Comparison of ENCODE assay signal across 7 cellular contexts in genomic region chr15:88622605-88622975, GRCh38. TPM values are rescaled to one million over a fixed set of nuclear protein-coding genes. Genes with fewer than 3 reads are reported as not detected.
DNase-seq lines count a peak whose midpoint lies in the region; ATAC-seq lines count a peak whose summit lies in the region.

No MANE protein-coding gene starts in this region.

- peaks cover 56% of the 10 kb centered on the region for H3K4me1 Mint-ChIP-seq in activated CD4-positive, alpha-beta memory T cell treated with anti-CD3 and anti-CD28 coated beads, Interleukin-2, amount 10 ng/mL, durations not matched to agents 7 days and 5 days

- H3K36me3 Mint-ChIP-seq in activated CD4-positive, alpha-beta memory T cell treated with anti-CD3 and anti-CD28 coated beads, Interleukin-2, amount 10 ng/mL, durations not matched to agents 7 days and 5 days (ENCODE audit: low read depth): peaks cover 44% of the 10 kb centered on the region

- peak; percentile 11 for ATAC-seq in HG02852 (IDR thresholded peaks at IDR 0.05; ENCODE audit: unreplicated experiment)
- ATAC-seq in GM19397 (IDR thresholded peaks at IDR 0.05; ENCODE audit: unreplicated experiment): no peak

- H3K36me3 ChIP-seq in iPS-20b (ENCODE audit: insufficient read depth, low read depth, low read length): peaks cover 45% of the 10 kb centered on the region
- H3K36me3 ChIP-seq in subcutaneous abdominal adipose tissue (ENCODE audit: control insufficient read depth in 5 of 5, insufficient read depth in 5 of 5, low read length in 5 of 5): peaks cover 0 to 17% (median 12%) of the 10 kb centered on the region in 5 donors

- H3K27ac ChIP-seq in iPS-20b (ENCODE audit: low read length): no peak overlapping the region
- peak overlapping the region; percentile 85 for H3K27ac ChIP-seq in subcutaneous abdominal adipose tissue (ENCODE audit: low read depth, low read length)

- H3K9me3 ChIP-seq in iPS-20b (ENCODE audit: insufficient read depth, low read depth, low read length) (no peaks in the 10 kb centered on the region), subcutaneous abdominal adipose tissue (ENCODE audit: control insufficient read depth in 5 of 5, low read length in 5 of 5) (no peaks in the 10 kb centered on the region)

- peaks cover under 1% of the 10 kb centered on the region for H3K27me3 Mint-ChIP-seq in activated CD4-positive, alpha-beta memory T cell treated with anti-CD3 and anti-CD28 coated beads, Interleukin-2, amount 10 ng/mL, durations not matched to agents 7 days and 5 days

- peaks cover 27% of the 10 kb centered on the region; the same call in 1 of the 2 replicates for H3K4me1 ChIP-seq in iPS-20b (ENCODE audit: insufficient read depth, low read length)
- peaks cover 7 to 38% (median 30%) of the 10 kb centered on the region in 5 donors for H3K4me1 ChIP-seq in subcutaneous abdominal adipose tissue (ENCODE audit: control insufficient read depth in 5 of 5, insufficient read depth in 5 of 5, low read length in 5 of 5)

- no peaks in the 10 kb centered on the region for H3K9me3 Mint-ChIP-seq in activated CD4-positive, alpha-beta memory T cell treated with anti-CD3 and anti-CD28 coated beads, Interleukin-2, amount 10 ng/mL, durations not matched to agents 7 days and 5 days

- no peak for DNase-seq in activated CD4-positive, alpha-beta memory T cell treated with anti-CD3 and anti-CD28 coated beads, Interleukin-2, amount 10 ng/mL, durations not matched to agents 7 days and 5 days
- DNase-seq in NCI-H187 (lab: John Stamatoyannopoulos, UW): no peak
- DNase-seq in CD1c-positive myeloid dendritic cell (ENCODE audit: extremely low spot score): no peak

- H3K9ac ChIP-seq in iPS-20b (ENCODE audit: low read depth, low read length): peak overlapping the region; percentile 93
- H3K9ac ChIP-seq in subcutaneous abdominal adipose tissue (ENCODE audit: low read length in 5 of 5): peak overlapping the region in 3 of 5 donors; percentile 55 to 90 (median 80)

- H3K27ac Mint-ChIP-seq in activated CD4-positive, alpha-beta memory T cell treated with anti-CD3 and anti-CD28 coated beads, Interleukin-2, amount 10 ng/mL, durations not matched to agents 7 days and 5 days: peak overlapping the region; percentile 91

- H3K4me3 ChIP-seq in iPS-20b (ENCODE audit: low read length) (peak overlapping the region; percentile 96), subcutaneous abdominal adipose tissue (ENCODE audit: low read depth in 1 of 5, low read length in 5 of 5) (peak overlapping the region; percentile 71 to 77 (median 73))

- POLR2A ChIA-PET in activated CD4-positive, alpha-beta memory T cell treated with anti-CD3 and anti-CD28 coated beads, Interleukin-2, amount 10 ng/mL, durations not matched to agents 7 days and 5 days (lab: Charles Lee): interaction anchor here (0.7 to 2.2 kb wide), 6 partner anchors 8 to 393 kb away, joined by 3 to 38 read pairs (median 8); partner anchors contain the start of genes MRPL46 and MRPS11

- CTCF ChIA-PET in activated CD4-positive, alpha-beta memory T cell treated with anti-CD3 and anti-CD28 coated beads, Interleukin-2, amount 10 ng/mL, durations not matched to agents 7 days and 5 days (lab: Charles Lee): interaction anchor here (1.0 to 2.1 kb wide), 4 partner anchors 13 to 584 kb away, joined by 3 to 10 read pairs (median 6); partner anchors contain the start of genes MRPL46 and MRPS11

- H3K27me3 ChIP-seq in iPS-20b (ENCODE audit: insufficient read depth, low read length) (no peaks in the 10 kb centered on the region), subcutaneous abdominal adipose tissue (ENCODE audit: control insufficient read depth in 5 of 5, insufficient read depth in 4 of 5, low read length in 5 of 5) (no peaks in the 10 kb centered on the region)

- H3K4me3 Mint-ChIP-seq in activated CD4-positive, alpha-beta memory T cell treated with anti-CD3 and anti-CD28 coated beads, Interleukin-2, amount 10 ng/mL, durations not matched to agents 7 days and 5 days: peak overlapping the region; percentile 85

RNA-seq across cellular contexts. Expression of gene AEN, which starts 1.4 kb away (rescaled TPM):
- total RNA-seq in activated CD4-positive, alpha-beta memory T cell treated with anti-CD3 and anti-CD28 coated beads, Interleukin-2, amount 10 ng/mL, durations not matched to agents 7 days and 5 days: 10 to 100 TPM; 32.7 to 33.5 TPM

RNA-seq across cellular contexts. Expression of gene ISG20, which starts 16.2 kb away (rescaled TPM):
- total RNA-seq in activated CD4-positive, alpha-beta memory T cell treated with anti-CD3 and anti-CD28 coated beads, Interleukin-2, amount 10 ng/mL, durations not matched to agents 7 days and 5 days: 100 to 1,000 TPM; 337 to 338 TPM
